Comparison of ENCODE assay signal across 7 cellular contexts in the genomic region with DNA sequence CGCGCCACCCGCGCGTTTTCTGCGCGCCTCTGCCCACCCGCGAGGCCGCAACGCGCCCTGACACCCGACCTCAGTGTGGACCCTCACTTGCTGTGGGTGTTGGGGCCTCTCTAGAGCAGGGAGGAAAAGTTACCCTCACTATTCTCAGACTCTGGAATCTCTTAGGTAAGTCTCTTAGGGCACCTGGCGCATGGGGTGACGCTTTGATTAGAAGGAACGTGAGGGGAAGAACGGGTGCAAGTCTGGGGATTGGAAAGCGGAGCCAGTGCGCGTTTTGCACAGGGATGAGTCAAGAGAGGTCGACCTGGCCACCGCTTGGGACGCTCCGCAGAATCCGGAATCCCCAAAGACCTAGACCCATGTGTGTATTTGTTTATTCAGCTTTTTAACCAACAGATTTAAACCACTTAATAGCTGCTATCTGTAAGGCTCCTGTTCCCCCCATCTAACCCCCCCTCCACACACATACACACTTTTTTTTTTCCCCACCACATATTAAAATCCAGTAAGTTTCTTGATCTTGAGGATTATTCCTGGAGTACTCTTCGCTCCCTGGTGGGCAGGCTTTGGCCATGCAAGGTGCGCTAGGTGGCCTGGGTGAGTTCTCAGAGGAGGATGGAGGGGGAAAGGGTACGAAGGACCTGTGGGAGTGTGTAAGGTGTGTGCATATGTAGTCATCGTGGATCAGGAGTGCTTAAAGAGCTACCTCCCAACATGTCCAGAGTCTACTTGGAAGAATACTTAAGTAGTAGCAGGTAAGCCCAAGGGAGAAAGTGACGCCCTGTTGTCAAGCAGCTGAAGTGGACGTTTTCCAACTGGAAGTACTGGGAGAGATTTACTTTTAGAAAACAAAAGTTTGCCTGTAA.
DNase-seq lines count a peak whose midpoint lies in the region; ATAC-seq and TF ChIP-seq lines count a peak whose summit lies in the region.

No MANE protein-coding gene starts in this region.

- H3K4me1 ChIP-seq in stomach smooth muscle (ENCODE audit: control insufficient read depth, insufficient read depth, low read length): peaks cover 17% of the 10 kb centered on the region

- no peaks in the 10 kb centered on the region for H3K9me3 Mint-ChIP-seq in WTC11

- POLR2A ChIA-PET in WTC11 (lab: Charles Lee): no interaction called here

- H3K27me3 Mint-ChIP-seq in WTC11 (ENCODE audit: low read depth): peaks cover 69% of the 10 kb centered on the region

- H3K4me1 Mint-ChIP-seq in WTC11: peaks cover 23% of the 10 kb centered on the region

- DNase-seq in HuH-7.5 (ENCODE audit: low spot score) (peak; percentile 63), WTC11 (ENCODE audit: low spot score) (peak; percentile 38), iPS-NIHi7 (ENCODE audit: extremely low spot score) (peak; percentile 44), NCI-H2107 (lab: John Stamatoyannopoulos, UW) (no peak)

- H3K4me3 ChIP-seq in stomach smooth muscle (ENCODE audit: low read length in 2 of 2): peak overlapping the region; percentile 92 to 95

- no peak for TF ChIP-seq CTCF in WTC11 (IDR thresholded peaks at IDR 0.05)

- H3K27me3 ChIP-seq in stomach smooth muscle (ENCODE audit: control insufficient read depth in 1 of 2, insufficient read depth in 2 of 2, low read length in 2 of 2): peaks cover 0 to under 1% of the 10 kb centered on the region in 2 donors

- CTCF ChIA-PET in WTC11 (lab: Charles Lee): no interaction called here

- H3K9ac ChIP-seq in stomach smooth muscle (ENCODE audit: low read length in 2 of 2): peak overlapping the region; percentile 78 to 79

- ATAC-seq in WTC11 (peak; percentile 5), HG03025 (IDR thresholded peaks at IDR 0.05; ENCODE audit: low FRiP score, unreplicated experiment) (no peak), GM21723 (IDR thresholded peaks at IDR 0.05; ENCODE audit: unreplicated experiment) (no peak)

- no peaks in the 10 kb centered on the region for H3K36me3 ChIP-seq in stomach smooth muscle (ENCODE audit: control insufficient read depth in 2 of 2, insufficient read depth in 2 of 2, low read length in 2 of 2)

- no peaks in the 10 kb centered on the region for H3K36me3 Mint-ChIP-seq in WTC11

- no peak overlapping the region for H3K27ac Mint-ChIP-seq in WTC11

- H3K9me3 ChIP-seq in stomach smooth muscle (ENCODE audit: control insufficient read depth in 2 of 2, low read length in 2 of 2): no peaks in the 10 kb centered on the region

- H3K27ac ChIP-seq in stomach smooth muscle (ENCODE audit: low read length): peak overlapping the region; percentile 70

- peak overlapping the region; percentile 90 for H3K4me3 Mint-ChIP-seq in WTC11

TF ChIP-seq in WTC11, 78 proteins besides CTCF, POLR2A, EP300 and RAD21:
- no peak for TF ChIP-seq NFYB (CRISPR knock-in tag; conservative IDR thresholded peaks at IDR 0.05; ENCODE audit: low read depth)
- no peak for TF ChIP-seq NR2C2 (CRISPR knock-in tag; IDR thresholded peaks at IDR 0.05)
- TF ChIP-seq ATF1 (CRISPR knock-in tag; IDR thresholded peaks at IDR 0.05): no peak
- TF ChIP-seq MAX (CRISPR knock-in tag; IDR thresholded peaks at IDR 0.05): no peak
- no peak for TF ChIP-seq ZNF317 (CRISPR knock-in tag; IDR thresholded peaks at IDR 0.05; ENCODE audit: borderline replicate concordance, low read depth)
- TF ChIP-seq NR3C1 (CRISPR knock-in tag; conservative IDR thresholded peaks at IDR 0.05; ENCODE audit: low read depth): no peak
- TF ChIP-seq ELF4 (CRISPR knock-in tag; IDR thresholded peaks at IDR 0.05; ENCODE audit: low read depth): no peak
- no peak for TF ChIP-seq TEAD1 (CRISPR knock-in tag; IDR thresholded peaks at IDR 0.05)
- TF ChIP-seq OVOL2 (CRISPR knock-in tag; IDR thresholded peaks at IDR 0.05; ENCODE audit: borderline replicate concordance): no peak
- TF ChIP-seq E2F5 (CRISPR knock-in tag; IDR thresholded peaks at IDR 0.05): no peak
- TF ChIP-seq MXD4 (CRISPR knock-in tag; IDR thresholded peaks at IDR 0.05; ENCODE audit: borderline replicate concordance): no peak
- no peak for TF ChIP-seq RELA (CRISPR knock-in tag; IDR thresholded peaks at IDR 0.05; ENCODE audit: borderline replicate concordance)
- TF ChIP-seq, protein P1, sequence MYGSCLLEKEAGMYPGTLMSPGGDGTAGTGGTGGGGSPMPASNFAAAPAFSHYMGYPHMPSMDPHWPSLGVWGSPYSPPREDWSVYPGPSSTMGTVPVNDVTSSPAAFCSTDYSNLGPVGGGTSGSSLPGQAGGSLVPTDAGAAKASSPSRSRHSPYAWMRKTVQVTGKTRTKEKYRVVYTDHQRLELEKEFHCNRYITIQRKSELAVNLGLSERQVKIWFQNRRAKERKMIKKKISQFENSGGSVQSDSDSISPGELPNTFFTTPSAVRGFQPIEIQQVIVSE (CRISPR knock-in tag; IDR thresholded peaks at IDR 0.05; ENCODE audit: borderline replicate concordance): no peak
- TF ChIP-seq, protein P2, sequence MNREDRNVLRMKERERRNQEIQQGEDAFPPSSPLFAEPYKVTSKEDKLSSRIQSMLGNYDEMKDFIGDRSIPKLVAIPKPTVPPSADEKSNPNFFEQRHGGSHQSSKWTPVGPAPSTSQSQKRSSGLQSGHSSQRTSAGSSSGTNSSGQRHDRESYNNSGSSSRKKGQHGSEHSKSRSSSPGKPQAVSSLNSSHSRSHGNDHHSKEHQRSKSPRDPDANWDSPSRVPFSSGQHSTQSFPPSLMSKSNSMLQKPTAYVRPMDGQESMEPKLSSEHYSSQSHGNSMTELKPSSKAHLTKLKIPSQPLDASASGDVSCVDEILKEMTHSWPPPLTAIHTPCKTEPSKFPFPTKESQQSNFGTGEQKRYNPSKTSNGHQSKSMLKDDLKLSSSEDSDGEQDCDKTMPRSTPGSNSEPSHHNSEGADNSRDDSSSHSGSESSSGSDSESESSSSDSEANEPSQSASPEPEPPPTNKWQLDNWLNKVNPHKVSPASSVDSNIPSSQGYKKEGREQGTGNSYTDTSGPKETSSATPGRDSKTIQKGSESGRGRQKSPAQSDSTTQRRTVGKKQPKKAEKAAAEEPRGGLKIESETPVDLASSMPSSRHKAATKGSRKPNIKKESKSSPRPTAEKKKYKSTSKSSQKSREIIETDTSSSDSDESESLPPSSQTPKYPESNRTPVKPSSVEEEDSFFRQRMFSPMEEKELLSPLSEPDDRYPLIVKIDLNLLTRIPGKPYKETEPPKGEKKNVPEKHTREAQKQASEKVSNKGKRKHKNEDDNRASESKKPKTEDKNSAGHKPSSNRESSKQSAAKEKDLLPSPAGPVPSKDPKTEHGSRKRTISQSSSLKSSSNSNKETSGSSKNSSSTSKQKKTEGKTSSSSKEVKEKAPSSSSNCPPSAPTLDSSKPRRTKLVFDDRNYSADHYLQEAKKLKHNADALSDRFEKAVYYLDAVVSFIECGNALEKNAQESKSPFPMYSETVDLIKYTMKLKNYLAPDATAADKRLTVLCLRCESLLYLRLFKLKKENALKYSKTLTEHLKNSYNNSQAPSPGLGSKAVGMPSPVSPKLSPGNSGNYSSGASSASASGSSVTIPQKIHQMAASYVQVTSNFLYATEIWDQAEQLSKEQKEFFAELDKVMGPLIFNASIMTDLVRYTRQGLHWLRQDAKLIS (CRISPR knock-in tag; IDR thresholded peaks at IDR 0.05; ENCODE audit: borderline replicate concordance): no peak
- TF ChIP-seq ZNF232 (CRISPR knock-in tag; IDR thresholded peaks at IDR 0.05): no peak
